ENCODE assay signal across 1 cellular context in genomic region chr5:173671121-173671949, GRCh38.
TF ChIP-seq lines count a peak whose summit lies in the region.

No MANE protein-coding gene starts in this region.

TF ChIP-seq in HepG2, 621 proteins besides CTCF, POLR2A, EP300 and RAD21 (continued from another document and continues in another):
- TF ChIP-seq ZNF574 (CRISPR knock-in tag; IDR thresholded peaks at IDR 0.05) (no peak), ZMYM3 (CRISPR knock-in tag; IDR thresholded peaks at IDR 0.05) (peak; percentile 76), ARNTL (CRISPR knock-in tag; IDR thresholded peaks at IDR 0.05) (peak; percentile 74; the same call in 1 of the 2 replicates), SNAPC4 (CRISPR knock-in tag; IDR thresholded peaks at IDR 0.05) (no peak), ZNF747 (CRISPR knock-in tag; IDR thresholded peaks at IDR 0.05; ENCODE audit: borderline replicate concordance) (no peak), ATF4 (CRISPR knock-in tag; IDR thresholded peaks at IDR 0.05) (peak in 1 of 2 experiments; percentile 69; a peak in 2 of 4 replicates), GRHL1 (CRISPR knock-in tag; conservative IDR thresholded peaks at IDR 0.05) (no peak), ZFP91 (CRISPR knock-in tag; IDR thresholded peaks at IDR 0.05; ENCODE audit: borderline replicate concordance) (no peak), ZNF644 (CRISPR knock-in tag; IDR thresholded peaks at IDR 0.05; ENCODE audit: low read depth) (no peak), SKI (IDR thresholded peaks at IDR 0.05; ENCODE audit: partially characterized antibody) (no peak), MEIS2 (CRISPR knock-in tag; IDR thresholded peaks at IDR 0.05) (no peak), GTF2F1 (IDR thresholded peaks at IDR 0.05; ENCODE audit: low read length) (peak; percentile 58; the same call in 1 of the 2 replicates), ZBTB49 (CRISPR knock-in tag; IDR thresholded peaks at IDR 0.05; ENCODE audit: borderline replicate concordance) (no peak), ZNF20 (CRISPR knock-in tag; IDR thresholded peaks at IDR 0.05) (no peak), ZNF589 (CRISPR knock-in tag; conservative IDR thresholded peaks at IDR 0.05) (no peak), NR2F6 (IDR thresholded peaks at IDR 0.05) (no peak), NR2F6 (CRISPR knock-in tag; IDR thresholded peaks at IDR 0.05) (no peak), RXRA (CRISPR knock-in tag; IDR thresholded peaks at IDR 0.05) (0 out of 2 replicates have a peak, but pooled peaks have one; percentile 31), SMARCC2 (IDR thresholded peaks at IDR 0.05) (no peak), SUZ12 (IDR thresholded peaks at IDR 0.05; ENCODE audit: low read depth, low read length) (no peak), MXI1 (IDR thresholded peaks at IDR 0.05; ENCODE audit: borderline replicate concordance, low read depth, low read length) (peak; percentile 11; the same call in 1 of the 3 replicates)
- TF ChIP-seq, protein P1, sequence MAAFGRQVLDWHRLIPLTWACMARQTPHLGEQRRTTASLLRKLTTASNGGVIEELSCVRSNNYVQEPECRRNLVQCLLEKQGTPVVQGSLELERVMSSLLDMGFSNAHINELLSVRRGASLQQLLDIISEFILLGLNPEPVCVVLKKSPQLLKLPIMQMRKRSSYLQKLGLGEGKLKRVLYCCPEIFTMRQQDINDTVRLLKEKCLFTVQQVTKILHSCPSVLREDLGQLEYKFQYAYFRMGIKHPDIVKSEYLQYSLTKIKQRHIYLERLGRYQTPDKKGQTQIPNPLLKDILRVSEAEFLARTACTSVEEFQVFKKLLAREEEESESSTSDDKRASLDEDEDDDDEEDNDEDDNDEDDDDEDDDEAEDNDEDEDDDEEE (CRISPR knock-in tag; IDR thresholded peaks at IDR 0.05) = no peak; the same call in 1 of the 2 replicates
- TF ChIP-seq, protein P2, sequence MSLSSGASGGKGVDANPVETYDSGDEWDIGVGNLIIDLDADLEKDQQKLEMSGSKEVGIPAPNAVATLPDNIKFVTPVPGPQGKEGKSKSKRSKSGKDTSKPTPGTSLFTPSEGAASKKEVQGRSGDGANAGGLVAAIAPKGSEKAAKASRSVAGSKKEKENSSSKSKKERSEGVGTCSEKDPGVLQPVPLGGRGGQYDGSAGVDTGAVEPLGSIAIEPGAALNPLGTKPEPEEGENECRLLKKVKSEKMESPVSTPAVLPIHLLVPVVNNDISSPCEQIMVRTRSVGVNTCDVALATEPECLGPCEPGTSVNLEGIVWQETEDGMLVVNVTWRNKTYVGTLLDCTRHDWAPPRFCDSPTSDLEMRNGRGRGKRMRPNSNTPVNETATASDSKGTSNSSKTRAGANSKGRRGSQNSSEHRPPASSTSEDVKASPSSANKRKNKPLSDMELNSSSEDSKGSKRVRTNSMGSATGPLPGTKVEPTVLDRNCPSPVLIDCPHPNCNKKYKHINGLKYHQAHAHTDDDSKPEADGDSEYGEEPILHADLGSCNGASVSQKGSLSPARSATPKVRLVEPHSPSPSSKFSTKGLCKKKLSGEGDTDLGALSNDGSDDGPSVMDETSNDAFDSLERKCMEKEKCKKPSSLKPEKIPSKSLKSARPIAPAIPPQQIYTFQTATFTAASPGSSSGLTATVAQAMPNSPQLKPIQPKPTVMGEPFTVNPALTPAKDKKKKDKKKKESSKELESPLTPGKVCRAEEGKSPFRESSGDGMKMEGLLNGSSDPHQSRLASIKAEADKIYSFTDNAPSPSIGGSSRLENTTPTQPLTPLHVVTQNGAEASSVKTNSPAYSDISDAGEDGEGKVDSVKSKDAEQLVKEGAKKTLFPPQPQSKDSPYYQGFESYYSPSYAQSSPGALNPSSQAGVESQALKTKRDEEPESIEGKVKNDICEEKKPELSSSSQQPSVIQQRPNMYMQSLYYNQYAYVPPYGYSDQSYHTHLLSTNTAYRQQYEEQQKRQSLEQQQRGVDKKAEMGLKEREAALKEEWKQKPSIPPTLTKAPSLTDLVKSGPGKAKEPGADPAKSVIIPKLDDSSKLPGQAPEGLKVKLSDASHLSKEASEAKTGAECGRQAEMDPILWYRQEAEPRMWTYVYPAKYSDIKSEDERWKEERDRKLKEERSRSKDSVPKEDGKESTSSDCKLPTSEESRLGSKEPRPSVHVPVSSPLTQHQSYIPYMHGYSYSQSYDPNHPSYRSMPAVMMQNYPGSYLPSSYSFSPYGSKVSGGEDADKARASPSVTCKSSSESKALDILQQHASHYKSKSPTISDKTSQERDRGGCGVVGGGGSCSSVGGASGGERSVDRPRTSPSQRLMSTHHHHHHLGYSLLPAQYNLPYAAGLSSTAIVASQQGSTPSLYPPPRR (CRISPR knock-in tag; IDR thresholded peaks at IDR 0.05; ENCODE audit: borderline replicate concordance) = peak; percentile 28; the same call in 1 of the 2 replicates
- TF ChIP-seq, protein P3, sequence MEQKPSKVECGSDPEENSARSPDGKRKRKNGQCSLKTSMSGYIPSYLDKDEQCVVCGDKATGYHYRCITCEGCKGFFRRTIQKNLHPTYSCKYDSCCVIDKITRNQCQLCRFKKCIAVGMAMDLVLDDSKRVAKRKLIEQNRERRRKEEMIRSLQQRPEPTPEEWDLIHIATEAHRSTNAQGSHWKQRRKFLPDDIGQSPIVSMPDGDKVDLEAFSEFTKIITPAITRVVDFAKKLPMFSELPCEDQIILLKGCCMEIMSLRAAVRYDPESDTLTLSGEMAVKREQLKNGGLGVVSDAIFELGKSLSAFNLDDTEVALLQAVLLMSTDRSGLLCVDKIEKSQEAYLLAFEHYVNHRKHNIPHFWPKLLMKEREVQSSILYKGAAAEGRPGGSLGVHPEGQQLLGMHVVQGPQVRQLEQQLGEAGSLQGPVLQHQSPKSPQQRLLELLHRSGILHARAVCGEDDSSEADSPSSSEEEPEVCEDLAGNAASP (CRISPR knock-in tag; IDR thresholded peaks at IDR 0.05; ENCODE audit: borderline replicate concordance) = no peak
- TF ChIP-seq, protein P4, sequence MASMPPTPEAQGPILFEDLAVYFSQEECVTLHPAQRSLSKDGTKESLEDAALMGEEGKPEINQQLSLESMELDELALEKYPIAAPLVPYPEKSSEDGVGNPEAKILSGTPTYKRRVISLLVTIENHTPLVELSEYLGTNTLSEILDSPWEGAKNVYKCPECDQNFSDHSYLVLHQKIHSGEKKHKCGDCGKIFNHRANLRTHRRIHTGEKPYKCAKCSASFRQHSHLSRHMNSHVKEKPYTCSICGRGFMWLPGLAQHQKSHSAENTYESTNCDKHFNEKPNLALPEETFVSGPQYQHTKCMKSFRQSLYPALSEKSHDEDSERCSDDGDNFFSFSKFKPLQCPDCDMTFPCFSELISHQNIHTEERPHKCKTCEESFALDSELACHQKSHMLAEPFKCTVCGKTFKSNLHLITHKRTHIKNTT (CRISPR knock-in tag; IDR thresholded peaks at IDR 0.05) = no peak
- TF ChIP-seq, protein P5, sequence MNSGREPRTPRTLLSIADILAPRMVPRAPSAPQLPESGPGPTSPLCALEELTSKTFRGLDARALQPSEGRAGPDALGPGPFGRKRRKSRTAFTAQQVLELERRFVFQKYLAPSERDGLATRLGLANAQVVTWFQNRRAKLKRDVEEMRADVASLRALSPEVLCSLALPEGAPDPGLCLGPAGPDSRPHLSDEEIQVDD (CRISPR knock-in tag; IDR thresholded peaks at IDR 0.05; ENCODE audit: borderline replicate concordance) = no peak
